ENCODE assay signal across 8 cellular contexts in genomic region chr9:114348906-114349482, GRCh38. TPM values are rescaled to one million over a fixed set of nuclear protein-coding genes. Genes with fewer than 3 reads are reported as not detected.
DNase-seq lines count a peak whose midpoint lies in the region; ATAC-seq, FAIRE-seq and TF ChIP-seq lines count a peak whose summit lies in the region.

No MANE protein-coding gene starts in this region.

- H3K9me1 ChIP-seq in K562 (ENCODE audit: control insufficient read depth, insufficient read depth, low read length) = no peaks in the 10 kb centered on the region

- H3K4me1 ChIP-seq in HUES64 (ENCODE audit: insufficient read depth, low read length) (peaks cover 10% of the 10 kb centered on the region), K562 (replicated peaks in 1 of 2; ENCODE audit: control insufficient read depth in 2 of 2, insufficient read depth in 2 of 2, low read length in 2 of 2) (peaks cover 13 to 14% of the 10 kb centered on the region in 2 experiments; a peak in 4 of 5 replicates)

- peak; percentile 88 for DNase-seq in ELF-1 (ENCODE audit: low read depth, low spot score)
- peak; percentile 94 for DNase-seq in T1000 (lab: John Stamatoyannopoulos, UW)
- peak; percentile 85 to 90 (median 87) for DNase-seq in K562 (ENCODE audit: extremely low read depth in 1 of 4, low spot score in 3 of 4)
- DNase-seq in kidney glomerular epithelial cell (lab: John Stamatoyannopoulos, UW) = peak; percentile 99
- DNase-seq in stimulated activated CD4-positive, alpha-beta T cell treated with anti-CD3 and anti-CD28 coated beads, Interleukin-4, amount 100 ng/mL, for 48 hours (ENCODE audit: low read depth in 2 of 2) = peak; percentile 82 to 93
- no peak for DNase-seq in NCI-H774 (lab: John Stamatoyannopoulos, UW)

- peak; percentile 85 for ATAC-seq in GM21717 (IDR thresholded peaks at IDR 0.05; ENCODE audit: unreplicated experiment)
- peak; percentile 94 for ATAC-seq in K562

- in situ Hi-C loops in K562 (cut with MboI) = no loop called here

- H3K27me3 ChIP-seq in HUES64 (ENCODE audit: insufficient read depth, low read length) = no peaks in the 10 kb centered on the region
- no peaks in the 10 kb centered on the region for H3K27me3 ChIP-seq in K562 (ENCODE audit: control insufficient read depth in 2 of 2, insufficient read depth in 2 of 2, low read length in 2 of 2)

- peaks cover 66% of the 10 kb centered on the region for H3K36me3 ChIP-seq in HUES64 (ENCODE audit: insufficient read depth, low read length)
- peaks cover 17% of the 10 kb centered on the region; the same call in 2 of the 3 replicates for H3K36me3 ChIP-seq in K562 (ENCODE audit: control insufficient read depth, insufficient read depth, low read length)

- CTCF ChIA-PET in K562 (lab: Yijun Ruan, JAX; ENCODE audit: low intra/inter-chr PET ratio) = no interaction called here

- peak; percentile 91 for FAIRE-seq in K562 (lab: Jason Lieb, UNC)

- 0 out of 2 replicates have a peak, but pooled peaks cover 4% of the 10 kb centered on the region for H4K20me1 ChIP-seq in K562 (replicated peaks; ENCODE audit: control insufficient read depth, insufficient read depth, low read length)

- peak overlapping the region; percentile 84 for H2AFZ ChIP-seq in K562 (ENCODE audit: low read depth, low read length)

- no peak for TF ChIP-seq CTCF in K562 (IDR thresholded peaks at IDR 0.05 in 2 of 3, conservative IDR thresholded peaks at IDR 0.05 in 1 of 3; ENCODE audit: insufficient read depth in 2 of 3, low read depth in 1 of 3, low read length in 3 of 3)

- no TSS peak for BruUV-seq in K562 (replicated peaks; lab: Mats Ljungman, UMichigan)

- TF ChIP-seq RAD21 in K562 (CRISPR knock-in tag; conservative IDR thresholded peaks at IDR 0.05 in 1 of 2, IDR thresholded peaks at IDR 0.05 in 1 of 2) = no peak

- peak overlapping the region; percentile 63 for H3K27ac ChIP-seq in HUES64 (ENCODE audit: low read depth, low read length)
- peak overlapping the region; percentile 33; the same call in 2 of the 3 replicates for H3K27ac ChIP-seq in K562 (ENCODE audit: extremely low read depth, low read depth, low read length)

- no peak overlapping the region for H3K4me3 ChIP-seq in HUES64 (ENCODE audit: low read length)
- H3K4me3 ChIP-seq in K562 = no peak overlapping the region

- no peak for TF ChIP-seq EP300 in K562 (IDR thresholded peaks at IDR 0.05; ENCODE audit: low read length)

- WGBS in HUES64 = 46% methylated on average over 9 of the region's 9 CpGs
- WGBS in K562 (ENCODE audit: insufficient coverage, low coverage, missing lambda C conversion rate) = 34% methylated on average over 8 of the region's 9 CpGs

- H3K9me3 ChIP-seq in HUES64 (ENCODE audit: insufficient read depth, low read depth, low read length) (no peaks in the 10 kb centered on the region), K562 (replicated peaks; ENCODE audit: control insufficient read depth, insufficient read depth, low read depth, low read length) (no peaks in the 10 kb centered on the region)

- peak overlapping the region; percentile 20 for H3K4me2 ChIP-seq in K562 (ENCODE audit: insufficient read depth, low read length)

- POLR2A ChIA-PET in K562 (lab: Yijun Ruan, JAX) = interaction anchor here (0.5 to 1.0 kb wide), 7 partner anchors 10 to 1982 kb away, joined by 3 to 5 read pairs (median 3); no protein-coding TSS in a partner anchor

- no peaks in the 10 kb centered on the region for H3K79me2 ChIP-seq in K562 (ENCODE audit: control insufficient read depth, insufficient read depth, low read length)

- H3K9ac ChIP-seq in HUES64 (ENCODE audit: low read depth, low read length) = peak overlapping the region; percentile 29; the same call in 1 of the 2 replicates
- peak overlapping the region; percentile 24 to 80; a peak in 3 of 4 replicates for H3K9ac ChIP-seq in K562 (ENCODE audit: insufficient read depth in 1 of 2, low read depth in 2 of 2, low read length in 2 of 2)

- intact Hi-C loops in K562 (cut with micrococcal nuclease) = loop anchor here (1.0 kb wide), 1 partner anchor 48 kb away; no protein-coding TSS in a partner anchor

- TF ChIP-seq POLR2A in K562 (conservative IDR thresholded peaks at IDR 0.05) = no peak

TF ChIP-seq in K562, 482 proteins besides CTCF, POLR2A, EP300 and RAD21 (continues in another document):
- TF ChIP-seq TFE3 (CRISPR knock-in tag; IDR thresholded peaks at IDR 0.05) (no peak), CHCHD3 (CRISPR knock-in tag; IDR thresholded peaks at IDR 0.05) (no peak), MCM5 (IDR thresholded peaks at IDR 0.05; ENCODE audit: low read depth) (no peak), ZNF133 (CRISPR knock-in tag; IDR thresholded peaks at IDR 0.05) (no peak), NFE2 (IDR thresholded peaks at IDR 0.05; ENCODE audit: low read depth) (peak; percentile 43; the same call in 1 of the 2 replicates), ZNF41 (CRISPR knock-in tag; conservative IDR thresholded peaks at IDR 0.05) (no peak)

RNA-seq across cellular contexts. Expression of gene ORM2, which starts 19.3 kb away (rescaled TPM):
- 1.3 TPM for polyA plus RNA-seq in HUES64 (2013, experiment 1 of 2)
- 0.82 TPM for polyA plus RNA-seq in HUES64 (2013, experiment 2 of 2)
- total RNA-seq in K562 (2011; cell fraction: chromatin; rRNA removed; ENCODE audit: low replicate concordance) = not detected in 2 replicates
- not detected in 2 replicates for total RNA-seq in K562 (2011; cell fraction: nucleolus; rRNA removed)
- not detected in 2 replicates for total RNA-seq in K562 (2011; cell fraction: nucleoplasm; rRNA removed)
- total RNA-seq in K562 (2014; rRNA removed) (not detected in 2 replicates), K562 (2014; rRNA removed; fragmentation: Illumina TruSeq; extraction: Trizol) (not detected in 2 replicates), K562 (2015; rRNA removed; fragmentation: Illumina TruSeq; extraction: Trizol) (not detected in 2 replicates), K562 (2021) (0.98 and 1.5 TPM in 2 replicates)
- polyA plus RNA-seq in K562 (2011; rRNA removed) (not detected in 2 replicates), K562 (2014; fragmentation: Illumina TruSeq; extraction: Trizol) (not detected in 2 replicates), K562 (2014; fragmentation: Nextera tagmentation; extraction: Ambion mirVana) (not detected), K562 (2014; rRNA removed) (not detected in 2 replicates)
- not detected in 2 replicates for polyA plus RNA-seq in K562 (2011; cell fraction: cytosol; rRNA removed)
- not detected in 2 replicates for polyA plus RNA-seq in K562 (2011; cell fraction: nucleus; rRNA removed)
- not detected in 2 replicates for polyA plus RNA-seq in K562 (2012)
- polyA minus RNA-seq in K562 (2011; rRNA and poly(A)+ RNA removed) = not detected in 2 replicates
- 2.5 TPM in 1 of 2 replicates, not detected in the other for polyA minus RNA-seq in K562 (2011; cell fraction: cytosol; rRNA and poly(A)+ RNA removed)
- polyA minus RNA-seq in K562 (2011; cell fraction: nucleus; rRNA and poly(A)+ RNA removed) = not detected in 2 replicates

RNA-seq across cellular contexts. Expression of gene ORM1, which starts 26.1 kb away (rescaled TPM):
- not detected for polyA plus RNA-seq in HUES64 (2013, experiment 1 of 2)
- polyA plus RNA-seq in HUES64 (2013, experiment 2 of 2) = not detected
- total RNA-seq in K562 (2011; cell fraction: chromatin; rRNA removed; ENCODE audit: low replicate concordance) = not detected in 2 replicates
- not detected in 2 replicates for total RNA-seq in K562 (2011; cell fraction: nucleolus; rRNA removed)
- not detected in 2 replicates for total RNA-seq in K562 (2011; cell fraction: nucleoplasm; rRNA removed)
- not detected in 2 replicates for total RNA-seq in K562 (2014; rRNA removed)
- total RNA-seq in K562 (2014; rRNA removed; fragmentation: Illumina TruSeq; extraction: Trizol) = not detected in 2 replicates
- not detected in 2 replicates for total RNA-seq in K562 (2015; rRNA removed; fragmentation: Illumina TruSeq; extraction: Trizol)
- 2.9 and 3.4 TPM in 2 replicates for total RNA-seq in K562 (2021)
- not detected in 2 replicates for polyA plus RNA-seq in K562 (2011; rRNA removed)
- polyA plus RNA-seq in K562 (2011; cell fraction: cytosol; rRNA removed) = not detected in 2 replicates
- not detected in 2 replicates for polyA plus RNA-seq in K562 (2011; cell fraction: nucleus; rRNA removed)
- not detected in 2 replicates for polyA plus RNA-seq in K562 (2012)
- not detected in 2 replicates for polyA plus RNA-seq in K562 (2014; fragmentation: Illumina TruSeq; extraction: Trizol)
- not detected for polyA plus RNA-seq in K562 (2014; fragmentation: Nextera tagmentation; extraction: Ambion mirVana)
- not detected in 2 replicates for polyA plus RNA-seq in K562 (2014; rRNA removed)
- not detected in 2 replicates for polyA minus RNA-seq in K562 (2011; rRNA and poly(A)+ RNA removed)
- polyA minus RNA-seq in K562 (2011; cell fraction: cytosol; rRNA and poly(A)+ RNA removed) = not detected in 2 replicates
- not detected in 2 replicates for polyA minus RNA-seq in K562 (2011; cell fraction: nucleus; rRNA and poly(A)+ RNA removed)

RNA-seq across cellular contexts. Expression of gene AKNA, which starts 38.8 kb away (rescaled TPM):
- polyA plus RNA-seq in HUES64 (2013, experiment 1 of 2) = 17.8 TPM
- 18.9 TPM for polyA plus RNA-seq in HUES64 (2013, experiment 2 of 2)
- total RNA-seq in K562 (2011; cell fraction: chromatin; rRNA removed; ENCODE audit: low replicate concordance) = 30.2 and 45.5 TPM in 2 replicates
- 25.4 and 26.7 TPM in 2 replicates for total RNA-seq in K562 (2011; cell fraction: nucleolus; rRNA removed)
- total RNA-seq in K562 (2011; cell fraction: nucleoplasm; rRNA removed) = 26.6 and 27.0 TPM in 2 replicates
- total RNA-seq in K562 (2014; rRNA removed) (5.3 and 8.1 TPM in 2 replicates), K562 (2014; rRNA removed; fragmentation: Illumina TruSeq; extraction: Trizol) (3.7 and 3.9 TPM in 2 replicates), K562 (2015; rRNA removed; fragmentation: Illumina TruSeq; extraction: Trizol) (2.6 and 2.7 TPM in 2 replicates), K562 (2021) (16.9 and 20.5 TPM in 2 replicates)
- polyA plus RNA-seq in K562 (2011; rRNA removed) (1.4 and 3.4 TPM in 2 replicates), K562 (2014; fragmentation: Illumina TruSeq; extraction: Trizol) (11.1 and 14.0 TPM in 2 replicates), K562 (2014; fragmentation: Nextera tagmentation; extraction: Ambion mirVana) (under 1 TPM; 0.29 to 0.37 TPM), K562 (2014; rRNA removed) (6.5 and 6.7 TPM in 2 replicates)
- 2.0 and 2.3 TPM in 2 replicates for polyA plus RNA-seq in K562 (2011; cell fraction: cytosol; rRNA removed)
- polyA plus RNA-seq in K562 (2011; cell fraction: nucleus; rRNA removed) = 8.0 and 8.2 TPM in 2 replicates
- 5.2 and 92.5 TPM in 2 replicates for polyA plus RNA-seq in K562 (2012)
- polyA minus RNA-seq in K562 (2011; rRNA and poly(A)+ RNA removed) = 3.1 and 3.8 TPM in 2 replicates
- 1.9 and 4.6 TPM in 2 replicates for polyA minus RNA-seq in K562 (2011; cell fraction: cytosol; rRNA and poly(A)+ RNA removed)
- 6.1 and 8.6 TPM in 2 replicates for polyA minus RNA-seq in K562 (2011; cell fraction: nucleus; rRNA and poly(A)+ RNA removed)
